ENCODE assay signal across 1 cellular context in genomic region chr6:30740993-30741784, GRCh38.
TF ChIP-seq lines count a peak whose summit lies in the region.

No MANE protein-coding gene starts in this region.

TF ChIP-seq in liver, 16 proteins besides CTCF, POLR2A, EP300 and RAD21 (continued from another document):
- TF ChIP-seq REST (IDR thresholded peaks at IDR 0.05) (no peak), GABPA (IDR thresholded peaks at IDR 0.05 in 1 of 2, conservative IDR thresholded peaks at IDR 0.05 in 1 of 2) (no peak), JUND (IDR thresholded peaks at IDR 0.05) (no peak), SP1 (IDR thresholded peaks at IDR 0.05) (no peak), MAX (IDR thresholded peaks at IDR 0.05) (no peak), EGR1 (IDR thresholded peaks at IDR 0.05; ENCODE audit: low read depth in 2 of 2) (no peak), RXRA (IDR thresholded peaks at IDR 0.05) (no peak), TAF1 (conservative IDR thresholded peaks at IDR 0.05) (no peak), HNF4G (IDR thresholded peaks at IDR 0.05) (no peak), YY1 (IDR thresholded peaks at IDR 0.05) (no peak)
